1 cellular context compared by ENCODE assay signal in genomic region chr10:63268798-63269503, GRCh38.
A peak's percentile ranks its signal among the peaks of the same experiment; 100 is the strongest.
TF ChIP-seq lines count a peak whose summit lies in the region.

No MANE protein-coding gene starts in this region.

TF ChIP-seq in HepG2, 621 proteins besides CTCF, POLR2A, EP300 and RAD21 (continued from another document and continues in another):
- TF ChIP-seq HNF1B (CRISPR knock-in tag; IDR thresholded peaks at IDR 0.05) (peak; percentile 84), DZIP1 (CRISPR knock-in tag; IDR thresholded peaks at IDR 0.05) (no peak), MXD4 (CRISPR knock-in tag; IDR thresholded peaks at IDR 0.05) (no peak; the same call in 1 of the 2 replicates), YEATS4 (CRISPR knock-in tag; IDR thresholded peaks at IDR 0.05; ENCODE audit: borderline replicate concordance) (peak; percentile 59; the same call in 1 of the 2 replicates), ZNF678 (CRISPR knock-in tag; IDR thresholded peaks at IDR 0.05) (no peak), ZNF451 (CRISPR knock-in tag; IDR thresholded peaks at IDR 0.05) (no peak), CREBL2 (CRISPR knock-in tag; IDR thresholded peaks at IDR 0.05; ENCODE audit: borderline replicate concordance) (no peak), CENPBD1 (CRISPR knock-in tag; IDR thresholded peaks at IDR 0.05; ENCODE audit: borderline replicate concordance, low read depth) (no peak), SSRP1 (CRISPR knock-in tag; IDR thresholded peaks at IDR 0.05) (peak; percentile 30; the same call in 1 of the 2 replicates), ZNF597 (CRISPR knock-in tag; IDR thresholded peaks at IDR 0.05) (no peak), MAFG (CRISPR knock-in tag; IDR thresholded peaks at IDR 0.05) (no peak), ASH2L (IDR thresholded peaks at IDR 0.05; ENCODE audit: insufficient read length, low read depth, low read length) (no peak), ZNF33B (CRISPR knock-in tag; IDR thresholded peaks at IDR 0.05) (no peak; the same call in 1 of the 2 replicates), TRIM22 (IDR thresholded peaks at IDR 0.05) (no peak), ZNF121 (CRISPR knock-in tag; IDR thresholded peaks at IDR 0.05) (no peak), ZNF275 (CRISPR knock-in tag; IDR thresholded peaks at IDR 0.05; ENCODE audit: borderline replicate concordance) (peak; percentile 54; the same call in 1 of the 2 replicates), SAP130 (CRISPR knock-in tag; IDR thresholded peaks at IDR 0.05; ENCODE audit: low read depth) (peak; percentile 94), ZNF407 (CRISPR knock-in tag; IDR thresholded peaks at IDR 0.05; ENCODE audit: not compliant biosample characterization) (no peak), RFX5 (IDR thresholded peaks at IDR 0.05; ENCODE audit: low read depth, low read length) (no peak), CHD4 (IDR thresholded peaks at IDR 0.05; ENCODE audit: borderline replicate concordance, low read length) (no peak), ZNF614 (CRISPR knock-in tag; IDR thresholded peaks at IDR 0.05; ENCODE audit: borderline replicate concordance) (peak; percentile 93), IRF9 (CRISPR knock-in tag; IDR thresholded peaks at IDR 0.05; ENCODE audit: borderline replicate concordance) (peak; percentile 59; the same call in 1 of the 2 replicates), GABPA (IDR thresholded peaks at IDR 0.05; ENCODE audit: low read depth, low read length) (no peak), GABPA (CRISPR knock-in tag; IDR thresholded peaks at IDR 0.05; ENCODE audit: low read depth) (peak; percentile 42), ZSCAN31 (CRISPR knock-in tag; IDR thresholded peaks at IDR 0.05; ENCODE audit: low read depth) (peak; percentile 28; the same call in 1 of the 2 replicates), HNRNPL (IDR thresholded peaks at IDR 0.05; ENCODE audit: low read depth, low read length) (no peak), SMC3 (IDR thresholded peaks at IDR 0.05; ENCODE audit: low read length) (no peak), TGIF2 (CRISPR knock-in tag; IDR thresholded peaks at IDR 0.05) (peak; percentile 29; the same call in 1 of the 2 replicates), SP2 (CRISPR knock-in tag; IDR thresholded peaks at IDR 0.05) (no peak), GZF1 (CRISPR knock-in tag; IDR thresholded peaks at IDR 0.05) (no peak), ZNF740 (CRISPR knock-in tag; IDR thresholded peaks at IDR 0.05) (no peak), HDAC1 (CRISPR knock-in tag; IDR thresholded peaks at IDR 0.05) (peak; percentile 67; the same call in 1 of the 2 replicates), SMYD3 (CRISPR knock-in tag; IDR thresholded peaks at IDR 0.05) (peak; percentile 83), RARA (CRISPR knock-in tag; IDR thresholded peaks at IDR 0.05) (no peak; the same call in 1 of the 2 replicates), PRPF4 (IDR thresholded peaks at IDR 0.05; ENCODE audit: low read depth, low read length, poor library complexity, severe bottlenecking) (no peak), PAWR (CRISPR knock-in tag; IDR thresholded peaks at IDR 0.05; ENCODE audit: borderline replicate concordance) (no peak), TBX3 (IDR thresholded peaks at IDR 0.05; ENCODE audit: borderline replicate concordance) (peak; percentile 78), U2AF2 (IDR thresholded peaks at IDR 0.05; ENCODE audit: low read depth, low read length) (no peak), ZBTB38 (CRISPR knock-in tag; IDR thresholded peaks at IDR 0.05) (0 out of 2 replicates have a peak, but pooled peaks have one; percentile 27), ATM (IDR thresholded peaks at IDR 0.05; ENCODE audit: borderline replicate concordance) (no peak), ZNF546 (CRISPR knock-in tag; conservative IDR thresholded peaks at IDR 0.05) (no peak), NR1H2 (CRISPR knock-in tag; IDR thresholded peaks at IDR 0.05; ENCODE audit: borderline replicate concordance, low read depth) (no peak), ELF3 (CRISPR knock-in tag; IDR thresholded peaks at IDR 0.05) (peak; percentile 46; the same call in 1 of the 2 replicates), MLLT10 (CRISPR knock-in tag; IDR thresholded peaks at IDR 0.05) (no peak), ZNF513 (CRISPR knock-in tag; conservative IDR thresholded peaks at IDR 0.05) (no peak)
